In the genomic region with DNA sequence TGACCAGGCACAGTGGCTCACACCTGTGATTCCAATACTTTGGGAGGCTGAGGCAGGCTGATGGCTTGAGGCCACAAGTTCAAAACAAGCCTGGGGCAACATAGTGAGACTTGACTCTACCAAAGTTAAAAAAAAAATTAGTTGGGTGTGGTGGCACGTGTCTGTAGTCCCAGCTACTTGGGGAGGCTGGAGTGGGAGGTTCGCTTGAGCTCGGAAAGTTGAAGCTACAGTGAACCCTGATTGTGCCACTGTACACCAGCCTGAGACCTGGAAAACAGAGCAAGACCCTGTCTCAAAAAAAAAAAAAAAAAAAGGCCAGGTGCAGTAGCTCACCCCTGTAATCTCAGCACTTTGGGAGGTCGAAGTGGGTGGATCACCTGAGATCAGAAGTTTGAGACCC, we compare ENCODE assay signal across 20 cellular contexts. TPM values are rescaled to one million over a fixed set of nuclear protein-coding genes. Genes with fewer than 3 reads are reported as not detected.
"Had no signal": no experiment of that assay in that cellular context is flagged by ENCODE, and none has a peak within 500 bp of the region (broad histone marks: within the 10 kb centered on the region; RNA-seq: fewer than 3 reads in every experiment).

No MANE protein-coding gene starts in this region.

- H3K4me3 Mint-ChIP-seq: memory B cell had no signal

- H3K4me3 ChIP-seq: hepatocyte, left ventricle myocardium inferior, prostate gland, skin epidermis, tibial artery, vagina had no signal

- H3K9me3 ChIP-seq: left ventricle myocardium inferior, prostate gland, tibial artery, vagina had no signal

- H3K27ac ChIP-seq: hepatocyte, left ventricle myocardium inferior, prostate gland, skin epidermis, tibial artery, vagina had no signal

- H3K36me3 Mint-ChIP-seq: memory B cell had no signal

- H3K9me3 Mint-ChIP-seq: activated CD4-positive, alpha-beta T cell treated with anti-CD3 and anti-CD28 coated beads, Interleukin-2, amount 10 ng/mL, durations not matched to agents 7 days and 5 days; activated naive CD4-positive, alpha-beta T cell treated with anti-CD3 and anti-CD28 coated beads for 36 hours; activated naive CD8-positive, alpha-beta T cell treated with anti-CD3 and anti-CD28 coated beads, Interleukin-2, amount 50 U/mL, for 24 hours; memory B cell; nephron progenitor cell had no signal

- H2AFZ ChIP-seq: hepatocyte had no signal

- ATAC-seq: activated naive CD8-positive, alpha-beta T cell treated with anti-CD3 and anti-CD28 coated beads, Interleukin-2, amount 50 U/mL, for 24 hours; right cardiac atrium had no signal

- H3K27ac Mint-ChIP-seq: activated naive CD4-positive, alpha-beta T cell treated with anti-CD3 and anti-CD28 coated beads for 36 hours; activated naive CD8-positive, alpha-beta T cell treated with anti-CD3 and anti-CD28 coated beads, Interleukin-2, amount 50 U/mL, for 24 hours; memory B cell; nephron progenitor cell had no signal

- H3K36me3 ChIP-seq: left ventricle myocardium inferior, prostate gland, vagina had no signal

- H3K4me2 ChIP-seq: hepatocyte had no signal

- H3K27me3 ChIP-seq: hepatocyte, tibial artery, vagina had no signal

- H3K27me3 Mint-ChIP-seq: activated CD4-positive, alpha-beta T cell treated with anti-CD3 and anti-CD28 coated beads, Interleukin-2, amount 10 ng/mL, durations not matched to agents 7 days and 5 days had no signal

- DNase-seq: activated CD4-positive, alpha-beta T cell treated with anti-CD3 and anti-CD28 coated beads, Interleukin-2, amount 10 ng/mL, durations not matched to agents 7 days and 5 days; activated CD8-positive, alpha-beta memory T cell treated with anti-CD3 and anti-CD28 coated beads, Interleukin-2, amount 50 U/mL, for 48 hours; activated naive CD4-positive, alpha-beta T cell treated with anti-CD3 and anti-CD28 coated beads for 36 hours; activated naive CD8-positive, alpha-beta T cell treated with anti-CD3 and anti-CD28 coated beads, Interleukin-2, amount 50 U/mL, for 24 hours; aorta; left ventricle myocardium inferior; nephron progenitor cell; right cardiac atrium; stimulated activated CD4-positive, alpha-beta T cell treated with anti-CD3 and anti-CD28 coated beads, Interleukin-4, amount 100 ng/mL, for 24 hours; stimulated activated naive CD4-positive, alpha-beta T cell; tibial artery had no signal

RNA-seq across cellular contexts. Expression of a gene that starts 38.2 kb away (rescaled TPM):
- total RNA-seq: activated CD4-positive, alpha-beta T cell treated with anti-CD3 and anti-CD28 coated beads, Interleukin-2, amount 10 ng/mL, durations not matched to agents 7 days and 5 days; activated naive CD4-positive, alpha-beta T cell treated with anti-CD3 and anti-CD28 coated beads for 36 hours; dermis microvascular lymphatic vessel endothelial cell; glomerular endothelial cell; hepatocyte; kidney epithelial cell; left ventricle myocardium inferior; mucosa of gallbladder; vagina had no signal
- polyA plus RNA-seq: hepatocyte had no signal
